ENCODE assay signal across 10 cellular contexts in the genomic region with DNA sequence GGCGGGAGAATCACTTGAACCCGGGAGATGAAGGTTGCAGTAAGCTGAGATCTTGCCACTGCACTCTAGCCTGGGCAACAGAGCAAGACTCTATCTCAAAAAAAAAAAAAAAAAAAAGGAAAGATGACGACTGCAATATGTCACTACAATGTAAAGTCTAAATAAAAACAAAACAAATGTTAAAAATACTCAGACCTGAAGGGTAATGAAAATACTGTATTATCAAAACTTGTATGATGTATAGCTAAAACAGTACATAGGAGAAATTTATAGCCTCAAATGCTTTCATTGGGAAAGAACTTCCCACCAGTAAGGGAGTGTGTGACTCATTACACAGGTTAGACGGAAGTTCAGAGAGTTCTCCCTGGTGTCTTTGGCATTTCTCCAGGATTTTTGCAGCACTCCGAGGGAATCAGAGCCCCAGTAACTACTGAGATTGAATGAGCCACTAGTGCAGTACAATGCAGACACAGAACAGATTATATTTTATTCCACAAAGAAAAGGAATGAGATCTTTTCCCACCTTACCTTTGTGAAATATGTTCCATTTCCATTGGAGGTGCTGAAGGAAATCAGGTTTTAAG. TPM values are rescaled to one million over a fixed set of nuclear protein-coding genes. Genes with fewer than 3 reads are reported as not detected.
DNase-seq lines count a peak whose midpoint lies in the region; ATAC-seq and TF ChIP-seq lines count a peak whose summit lies in the region.
"Had no signal": no experiment of that assay in that cellular context is flagged by ENCODE, and none has a peak within 500 bp of the region (broad histone marks: within the 10 kb centered on the region; RNA-seq: fewer than 3 reads in every experiment).

No MANE protein-coding gene starts in this region.

- CTCF ChIA-PET in MCF 10A (lab: Yijun Ruan, JAX) = interaction anchor here (0.8 kb wide), 3 partner anchors 13 to 861 kb away, joined by 3 to 4 read pairs (median 3); no protein-coding TSS in a partner anchor

- no peaks in the 10 kb centered on the region for H3K9me3 ChIP-seq in breast epithelium
- no peaks in the 10 kb centered on the region for H3K9me3 ChIP-seq in gastroesophageal sphincter
- no peaks in the 10 kb centered on the region for H3K9me3 ChIP-seq in upper lobe of left lung
- H3K9me3 ChIP-seq in ascending aorta = no peaks in the 10 kb centered on the region
- H3K9me3 ChIP-seq: BLaER1 had no signal

- H3K4me3 ChIP-seq in breast epithelium (no peak overlapping the region), gastroesophageal sphincter (no peak overlapping the region), upper lobe of left lung (no peak overlapping the region), ascending aorta (no peak overlapping the region)
- H3K4me3 ChIP-seq: BLaER1 had no signal

- BruUV-seq in MCF 10A (replicated peaks; lab: Mats Ljungman, UMichigan) = no TSS peak

- ATAC-seq in gastroesophageal sphincter (peak; percentile 41), upper lobe of left lung (ENCODE audit: low FRiP score in 2 of 2) (peak; percentile 55 to 91)

- 26 to 51% methylated on average over 3 to 5 of the region's 5 CpGs for WGBS in gastroesophageal sphincter (ENCODE audit: low coverage in 1 of 2), 2 donors
- 49 to 53% methylated on average over 5 of the region's 5 CpGs for WGBS in upper lobe of left lung, 2 donors

- TF ChIP-seq POLR2A in breast epithelium (IDR thresholded peaks at IDR 0.05) (no peak), gastroesophageal sphincter (IDR thresholded peaks at IDR 0.05) (no peak), upper lobe of left lung (IDR thresholded peaks at IDR 0.05) (no peak)

- H3K27me3 Mint-ChIP-seq in MCF 10A (ENCODE audit: insufficient read depth, unreplicated experiment) (no peaks in the 10 kb centered on the region), CD14-positive monocyte (ENCODE audit: low read depth in 3 of 3) (peaks cover 2 to 8% (median 5%) of the 10 kb centered on the region in 3 donors)
- H3K27me3 Mint-ChIP-seq: IgD-negative memory B cell had no signal

- H3K36me3 ChIP-seq in breast epithelium (no peaks in the 10 kb centered on the region), gastroesophageal sphincter (no peaks in the 10 kb centered on the region), upper lobe of left lung (no peaks in the 10 kb centered on the region), ascending aorta (no peaks in the 10 kb centered on the region)
- H3K36me3 ChIP-seq: BLaER1 had no signal

- DNase-seq in MCF 10A (ENCODE audit: unreplicated experiment) (peak; percentile 95), breast epithelium (ENCODE audit: low spot score in 2 of 2) (no peak), RKO (ENCODE audit: low spot score) (peak; percentile 78), upper lobe of left lung (peak in 1 of 2 donors; percentile 51), ascending aorta (ENCODE audit: low spot score in 2 of 2) (no peak), CD14-positive monocyte (ENCODE audit: low spot score) (no peak), NCI-H526 (lab: John Stamatoyannopoulos, UW) (no peak)

- intact Hi-C loops in MCF 10A (cut with micrococcal nuclease) (no loop called here), breast epithelium (cut with DNase I; ENCODE audit: low total_unique reads) (no loop called here), ascending aorta (cut with DNase I) (no loop called here), CD14-positive monocyte (cut with micrococcal nuclease) (no loop called here)

- H3K27ac ChIP-seq in breast epithelium = no peak overlapping the region
- H3K27ac ChIP-seq in gastroesophageal sphincter = no peak overlapping the region
- H3K27ac ChIP-seq in upper lobe of left lung = peak overlapping the region in 3 of 4 donors; percentile 34 to 57 (median 35)
- H3K27ac ChIP-seq in ascending aorta = no peak overlapping the region
- H3K27ac ChIP-seq: BLaER1 had no signal

- H3K4me1 ChIP-seq in breast epithelium = no peaks in the 10 kb centered on the region
- H3K4me1 ChIP-seq in gastroesophageal sphincter = no peaks in the 10 kb centered on the region
- H3K4me1 ChIP-seq in upper lobe of left lung = peaks cover 0 to 8% (median 2%) of the 10 kb centered on the region in 4 donors
- no peaks in the 10 kb centered on the region for H3K4me1 ChIP-seq in ascending aorta
- H3K4me1 ChIP-seq: BLaER1 had no signal

- peaks cover 6% of the 10 kb centered on the region for H3K4me1 Mint-ChIP-seq in MCF 10A (ENCODE audit: insufficient read depth, unreplicated experiment)
- peaks cover 5% of the 10 kb centered on the region for H3K4me1 Mint-ChIP-seq in CD14-positive monocyte

- TF ChIP-seq EP300 in gastroesophageal sphincter (IDR thresholded peaks at IDR 0.05) (no peak), upper lobe of left lung (IDR thresholded peaks at IDR 0.05) (no peak)

- H3K9me3 Mint-ChIP-seq in MCF 10A (ENCODE audit: unreplicated experiment) (no peaks in the 10 kb centered on the region), CD14-positive monocyte (peaks cover 0 to 11% (median 6%) of the 10 kb centered on the region in 7 donors)
- H3K9me3 Mint-ChIP-seq: IgD-negative memory B cell had no signal

- POLR2A ChIA-PET in MCF 10A (lab: Yijun Ruan, JAX) = interaction anchor here (0.8 to 1.3 kb wide), 6 partner anchors 8 to 28 kb away, joined by 4 to 19 read pairs (median 7); a partner anchor contains a TSS

- no peaks in the 10 kb centered on the region for H3K36me3 Mint-ChIP-seq in MCF 10A (ENCODE audit: insufficient read depth, unreplicated experiment)
- no peaks in the 10 kb centered on the region for H3K36me3 Mint-ChIP-seq in CD14-positive monocyte
- H3K36me3 Mint-ChIP-seq: IgD-negative memory B cell had no signal

- no peak for TF ChIP-seq CTCF in MCF 10A (IDR thresholded peaks at IDR 0.05; ENCODE audit: unreplicated experiment)
- no peak for TF ChIP-seq CTCF in breast epithelium (IDR thresholded peaks at IDR 0.05)
- no peak for TF ChIP-seq CTCF in gastroesophageal sphincter (IDR thresholded peaks at IDR 0.05)
- no peak for TF ChIP-seq CTCF in upper lobe of left lung (IDR thresholded peaks at IDR 0.05)
- no peak for TF ChIP-seq CTCF in ascending aorta (IDR thresholded peaks at IDR 0.05)
- TF ChIP-seq CTCF in CD14-positive monocyte (IDR thresholded peaks at IDR 0.05) = no peak

- H3K4me3 Mint-ChIP-seq in MCF 10A (ENCODE audit: unreplicated experiment) (peak overlapping the region; percentile 52), CD14-positive monocyte (no peak overlapping the region)
- H3K4me3 Mint-ChIP-seq: IgD-negative memory B cell had no signal

- H3K27me3 ChIP-seq in breast epithelium (no peaks in the 10 kb centered on the region), gastroesophageal sphincter (peaks cover 6% of the 10 kb centered on the region), upper lobe of left lung (no peaks in the 10 kb centered on the region), ascending aorta (no peaks in the 10 kb centered on the region)
- H3K27me3 ChIP-seq: BLaER1 had no signal

- H3K27ac Mint-ChIP-seq in MCF 10A (ENCODE audit: low read depth, unreplicated experiment) (peak overlapping the region; percentile 66), CD14-positive monocyte (peak overlapping the region in 1 of 7 donors; percentile 53)
- H3K27ac Mint-ChIP-seq: IgD-negative memory B cell had no signal

RNA-seq across cellular contexts. Expression of a gene that starts 12.5 kb away (rescaled TPM):
- total RNA-seq in MCF 10A (2022) (33.8 and 37.3 TPM in 2 replicates), breast epithelium (10 to 100 TPM; 32.8 to 73.6 (median 58.0) TPM), gastroesophageal sphincter (10 to 100 TPM; 26.0 to 42.3 (median 36.0) TPM), upper lobe of left lung (10 to 100 TPM; 27.0 to 76.5 (median 32.1) TPM), ascending aorta (19.4 TPM)
- polyA plus RNA-seq in CD14-positive monocyte = 1 to 10 TPM; 4.7 to 6.1 TPM

RNA-seq across cellular contexts. Expression of a gene that starts 25.0 kb away (rescaled TPM):
- 83.6 and 133 TPM in 2 replicates for total RNA-seq in MCF 10A (2022)
- total RNA-seq in breast epithelium = 10 to 100 TPM; 14.2 to 25.2 (median 24.6) TPM
- total RNA-seq in gastroesophageal sphincter = 10 to 100 TPM in 2 of 4 donors, 1 to 10 TPM in 2; 6.7 to 26.5 (median 11.1) TPM
- 10 to 100 TPM; 14.7 to 40.0 (median 20.3) TPM for total RNA-seq in upper lobe of left lung
- 129 TPM for total RNA-seq in ascending aorta
- polyA plus RNA-seq in CD14-positive monocyte = 10 to 100 TPM; 10.1 to 29.2 TPM

Comparison
In these comparisons a context has a peak if more than half of its experiments do, and no peak if none do; other contexts are left out.
1. DNase-seq: peak in MCF 10A (single experiment) and RKO (single experiment); none in breast epithelium (0 of 2), ascending aorta (0 of 2), CD14-positive monocyte (single experiment) and NCI-H526 (0 of 2).
2. H3K27ac ChIP-seq: peak in upper lobe of left lung (3 of 4); none in breast epithelium (0 of 2), gastroesophageal sphincter (0 of 4) and ascending aorta (0 of 2).